In the genomic region with DNA sequence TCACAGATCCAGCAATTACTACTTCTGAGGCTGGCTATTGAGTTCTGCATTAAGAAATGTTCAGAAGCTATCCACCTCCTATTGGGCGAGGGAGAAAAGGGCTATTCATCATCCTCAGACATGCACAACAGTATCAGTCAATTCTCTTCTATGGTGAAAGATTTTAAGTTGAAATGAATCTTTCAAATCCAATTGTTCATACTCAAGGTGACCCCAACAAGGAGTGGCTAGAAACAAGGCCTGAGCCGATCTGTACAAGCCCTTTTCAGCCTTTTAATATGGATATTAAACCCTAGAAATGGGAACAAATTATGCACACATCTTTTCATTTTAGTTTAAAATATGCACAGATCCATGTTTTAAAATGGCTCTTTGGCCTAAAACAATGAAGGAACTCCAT, we compare ENCODE assay signal across 4 cellular contexts.
"Had no signal": no experiment of that assay in that cellular context is flagged by ENCODE, and none has a peak within 500 bp of the region (broad histone marks: within the 10 kb centered on the region; RNA-seq: fewer than 3 reads in every experiment).

No MANE protein-coding gene starts in this region.

- H3K9ac ChIP-seq: GM23248 had no signal

- H3K4me3 ChIP-seq: GM23248, K562 had no signal

- H2AFZ ChIP-seq: GM23248 had no signal

- DNase-seq: GOT3, H7 had no signal

- H3K27ac ChIP-seq: GM23248 had no signal

- ATAC-seq: K562 had no signal
